ENCODE assay signal across 8 cellular contexts in the genomic region with DNA sequence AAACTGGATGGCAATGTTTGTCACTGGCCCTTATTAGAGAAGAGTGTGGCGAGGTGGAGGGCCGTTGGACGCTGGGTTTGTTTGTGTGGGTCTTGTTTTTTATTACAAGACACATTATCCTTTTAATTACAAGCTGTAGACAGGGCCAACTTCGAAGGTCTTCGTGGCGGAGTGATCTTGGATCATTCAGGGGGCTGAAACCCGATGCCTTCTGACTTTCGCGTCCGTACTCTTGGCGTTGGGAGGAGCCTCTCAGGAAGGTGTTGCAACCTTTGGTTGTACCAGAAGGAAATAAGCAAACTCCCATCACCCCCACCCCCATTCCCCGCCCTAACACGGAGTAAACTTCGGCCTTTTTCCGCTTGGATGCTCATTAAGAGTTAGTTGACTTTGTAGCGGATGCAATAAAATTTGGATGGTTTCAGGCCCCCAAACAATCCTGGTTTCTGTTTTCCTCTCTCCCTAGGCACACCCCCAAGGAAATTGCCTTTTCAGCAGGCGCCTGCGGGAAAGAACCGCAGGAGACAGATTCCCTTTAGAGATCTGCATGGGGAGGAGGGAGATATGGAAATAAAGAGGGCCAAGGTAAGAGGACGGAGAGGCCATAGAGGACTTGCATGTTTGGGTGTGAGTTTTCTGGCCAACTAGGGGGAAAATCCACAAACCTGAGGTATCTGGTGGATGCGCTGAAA.
DNase-seq lines count a peak whose midpoint lies in the region; ATAC-seq, FAIRE-seq and TF ChIP-seq lines count a peak whose summit lies in the region.

No MANE protein-coding gene starts in this region.

- peak overlapping the region; percentile 53 for H3K4me3 ChIP-seq in smooth muscle cell

- no peaks in the 10 kb centered on the region for H3K9me3 ChIP-seq in smooth muscle cell (replicated peaks; ENCODE audit: low read depth)

- H3K27ac ChIP-seq in smooth muscle cell (ENCODE audit: low read depth), result peak overlapping the region; percentile 89

- TF ChIP-seq CTCF in smooth muscle cell (IDR thresholded peaks at IDR 0.05; ENCODE audit: borderline replicate concordance, insufficient read depth, poor library complexity, severe bottlenecking), result no peak

- no peaks in the 10 kb centered on the region for H4K20me1 ChIP-seq in smooth muscle cell (ENCODE audit: low read depth)

- H3K79me2 ChIP-seq in smooth muscle cell (ENCODE audit: low read depth), result peaks cover 4% of the 10 kb centered on the region

- peak overlapping the region; percentile 87 for H2AFZ ChIP-seq in smooth muscle cell (ENCODE audit: low read depth)

- peak overlapping the region; percentile 81 for H3K9ac ChIP-seq in smooth muscle cell (ENCODE audit: low read depth)

- peak overlapping the region; percentile 98 for H3K4me2 ChIP-seq in smooth muscle cell

- no peak for FAIRE-seq in RCC 7860 (lab: Jason Lieb, UNC)

- 1% methylated on average over 21 of the region's 21 CpGs for WGBS in smooth muscle cell (ENCODE audit: low lambda C conversion rate)

- H3F3A ChIP-seq in smooth muscle cell (ENCODE audit: low read depth), result peaks cover 18% of the 10 kb centered on the region

- H3K4me1 ChIP-seq in smooth muscle cell (ENCODE audit: low read depth), result peaks cover 37% of the 10 kb centered on the region

- H3K36me3 ChIP-seq in smooth muscle cell (ENCODE audit: low read depth), result no peaks in the 10 kb centered on the region

- H3K27me3 ChIP-seq in smooth muscle cell (ENCODE audit: low read depth), result peaks cover 24% of the 10 kb centered on the region

- DNase-seq in NCI-H345 (lab: John Stamatoyannopoulos, UW) (peak; percentile 62), NCI-H345 treated with DMSO at 0.1 percent for 48 hours (lab: John Stamatoyannopoulos, UW; ENCODE audit: unreplicated experiment) (no peak), NCI-H69 (lab: John Stamatoyannopoulos, UW) (peak; percentile 87), fibroblast of gingiva (ENCODE audit: low read depth) (peak; percentile 88), smooth muscle cell (lab: John Stamatoyannopoulos, UW; ENCODE audit: unreplicated experiment) (no peak), left lobe of liver (ENCODE audit: low spot score) (no peak), RCC 7860 (ENCODE audit: low spot score) (no peak)

- ATAC-seq in left lobe of liver (no peak), HG03442 (IDR thresholded peaks at IDR 0.05; ENCODE audit: unreplicated experiment) (no peak)

Comparison
In these comparisons a context has a peak if more than half of its experiments do, and no peak if none do; other contexts are left out.
1. DNase-seq: peak in NCI-H345 (single experiment), NCI-H69 (single experiment) and fibroblast of gingiva (single experiment); none in NCI-H345 treated with DMSO at 0.1 percent for 48 hours (single experiment), smooth muscle cell (single experiment), left lobe of liver (single experiment) and RCC 7860 (single experiment).